In genomic region chr1:9101510-9102146, GRCh38 we compare ENCODE assay signal across 8 cellular contexts. TPM values are rescaled to one million over a fixed set of nuclear protein-coding genes. Genes with fewer than 3 reads are reported as not detected.
DNase-seq lines count a peak whose midpoint lies in the region; ATAC-seq and TF ChIP-seq lines count a peak whose summit lies in the region.

No MANE protein-coding gene starts in this region.

- H3K4me1 ChIP-seq in Panc1 (ENCODE audit: control insufficient read depth, insufficient read depth, low read length) (no peaks in the 10 kb centered on the region), mesenchymal stem cell (ENCODE audit: control insufficient read depth, insufficient read depth, low read depth, low read length) (peaks cover 17% of the 10 kb centered on the region)

- peak; percentile 90 for ATAC-seq in Panc1
- ATAC-seq in GM19397 (IDR thresholded peaks at IDR 0.05; ENCODE audit: unreplicated experiment), result no peak
- ATAC-seq in HG03457 (IDR thresholded peaks at IDR 0.05; ENCODE audit: unreplicated experiment), result no peak

- intact Hi-C loops in Panc1 (cut with micrococcal nuclease; ENCODE audit: unreplicated experiment), result loop anchor here (1.0 to 5.0 kb wide), 2 partner anchors 96 to 184 kb away; no protein-coding TSS in a partner anchor
- intact Hi-C loops in dorsolateral prefrontal cortex (cut with DNase I), result loop anchor here (5.0 to 10.0 kb wide), 3 partner anchors 177 to 227 kb away; partner anchors contain the start of gene ENO1 (in 1 of the 2)

- H3K4me3 ChIP-seq in Panc1 (ENCODE audit: low read depth in 2 of 2, low read length in 2 of 2) (no peak overlapping the region), dorsolateral prefrontal cortex (no peak overlapping the region), mesenchymal stem cell (ENCODE audit: insufficient read depth in 1 of 2, low read depth in 1 of 2, low read length in 2 of 2) (no peak overlapping the region)

- peak; percentile 33 for DNase-seq in NCI-H748 (lab: John Stamatoyannopoulos, UW; ENCODE audit: unreplicated experiment)
- no peak for DNase-seq in NCI-H748 treated with DMSO at 0.1 percent for 48 hours (lab: John Stamatoyannopoulos, UW)
- peak; percentile 76 for DNase-seq in HPDE6-E6E7 (ENCODE audit: extremely low spot score)
- DNase-seq in Panc1 (ENCODE audit: low read depth, low spot score), result no peak
- DNase-seq in dorsolateral prefrontal cortex, result peak in 4 of 10 donors; percentile 39 to 53 (median 43)
- peak; percentile 65 for DNase-seq in mesenchymal stem cell

- WGBS in mesenchymal stem cell, result 58% methylated on average over 4 of the region's 4 CpGs

- H3K79me1 ChIP-seq in mesenchymal stem cell (replicated peaks; ENCODE audit: low read length, poor library complexity, severe bottlenecking), result no peaks in the 10 kb centered on the region

- POLR2A ChIA-PET in Panc1 (lab: Charles Lee), result interaction anchor here (0.6 kb wide), 1 partner anchor 236 kb away, joined by 6 read pairs; no protein-coding TSS in a partner anchor

- H2BK120ac ChIP-seq in mesenchymal stem cell (ENCODE audit: low read depth, low read length), result no peak overlapping the region

- H4K8ac ChIP-seq in mesenchymal stem cell (ENCODE audit: low read length), result no peak overlapping the region

- H2BK12ac ChIP-seq in mesenchymal stem cell (ENCODE audit: low read length in 2 of 2), result peak overlapping the region in 1 of 2 experiments; percentile 40

- BruUV-seq in Panc1 (replicated peaks; lab: Mats Ljungman, UMichigan), result no TSS peak

- H3K4me2 ChIP-seq in mesenchymal stem cell (ENCODE audit: low read length, poor library complexity, severe bottlenecking), result no peak overlapping the region

- no peak overlapping the region for H3K4ac ChIP-seq in mesenchymal stem cell (ENCODE audit: low read depth in 1 of 2, low read length in 2 of 2)

- H3K9me3 ChIP-seq in Panc1 (ENCODE audit: control insufficient read depth, insufficient read depth, low read depth, low read length), result no peaks in the 10 kb centered on the region
- no peaks in the 10 kb centered on the region for H3K9me3 ChIP-seq in mesenchymal stem cell (ENCODE audit: control insufficient read depth, low read length)

- H2AK5ac ChIP-seq in mesenchymal stem cell (ENCODE audit: low read length, severe bottlenecking), result no peak overlapping the region

- H3K27ac ChIP-seq in Panc1 (ENCODE audit: low read length) (no peak overlapping the region), dorsolateral prefrontal cortex (no peak overlapping the region), mesenchymal stem cell (ENCODE audit: low read length, poor library complexity, severe bottlenecking) (no peak overlapping the region)

- peak overlapping the region; percentile 48 for H3K9ac ChIP-seq in mesenchymal stem cell (ENCODE audit: low read length)

- peak; percentile 85 for TF ChIP-seq CTCF in Panc1 (IDR thresholded peaks at IDR 0.05)
- TF ChIP-seq CTCF in dorsolateral prefrontal cortex (IDR thresholded peaks at IDR 0.05 in 54 of 56, conservative IDR thresholded peaks at IDR 0.05 in 2 of 56; ENCODE audit: low read depth in 1 of 56, partially characterized antibody in 56 of 56), result peak in 53 of 56 donors; percentile 25 to 74 (median 51)

- H3K18ac ChIP-seq in mesenchymal stem cell (ENCODE audit: low read depth in 1 of 2, low read length in 2 of 2), result no peak overlapping the region

- no peak overlapping the region for H3K14ac ChIP-seq in mesenchymal stem cell (ENCODE audit: low read length in 2 of 2)

- no peak overlapping the region for H2BK15ac ChIP-seq in mesenchymal stem cell (ENCODE audit: low read depth, poor library complexity, severe bottlenecking)

- H2AFZ ChIP-seq in mesenchymal stem cell (ENCODE audit: low read depth, low read length), result no peak overlapping the region

- H3K23ac ChIP-seq in mesenchymal stem cell (ENCODE audit: low read length in 2 of 2), result no peak overlapping the region

- CTCF ChIA-PET in Panc1 (lab: Charles Lee), result interaction anchor here (0.6 to 1.0 kb wide), 2 partner anchors 39 to 97 kb away, joined by 6 read pairs; no protein-coding TSS in a partner anchor

- H2BK5ac ChIP-seq in mesenchymal stem cell (ENCODE audit: low read depth, low read length, poor library complexity, severe bottlenecking), result no peak overlapping the region

- no peak overlapping the region for H4K91ac ChIP-seq in mesenchymal stem cell (ENCODE audit: low read length)

- H3K36me3 ChIP-seq in Panc1 (ENCODE audit: control insufficient read depth, insufficient read depth, low read length), result no peaks in the 10 kb centered on the region
- H3K36me3 ChIP-seq in mesenchymal stem cell (ENCODE audit: control insufficient read depth in 1 of 2, insufficient read depth in 2 of 2, low read depth in 1 of 2, low read length in 2 of 2), result peaks cover 20 to 24% of the 10 kb centered on the region in 2 experiments

- H3K27me3 ChIP-seq in Panc1 (ENCODE audit: control insufficient read depth, insufficient read depth, low read length), result no peaks in the 10 kb centered on the region
- H3K27me3 ChIP-seq in dorsolateral prefrontal cortex, result no peaks in the 10 kb centered on the region
- H3K27me3 ChIP-seq in mesenchymal stem cell (ENCODE audit: control insufficient read depth in 1 of 2, insufficient read depth in 1 of 2, low read length in 2 of 2), result no peaks in the 10 kb centered on the region

- in situ Hi-C loops in Panc1 (cut with HindIII; ENCODE audit: low pct_unique_long_range_greater_than_20kb, low sequenced_read_pairs), result no loop called here

RNA-seq across cellular contexts. Expression of gene GPR157, which starts 27.3 kb away (rescaled TPM):
- total RNA-seq in Panc1 (2021; ENCODE audit: unreplicated experiment) (19.8 TPM), dorsolateral prefrontal cortex (1 to 10 TPM in 64 of 120 experiments, under 1 TPM in 56; 0.11 to 7.5 (median 1.1) TPM)
- 33.9 TPM for polyA plus RNA-seq in Panc1 (2012; ENCODE audit: insufficient read length)
- polyA plus RNA-seq in mesenchymal stem cell (2013, experiment 1 of 2), result 2.7 TPM
- 2.9 TPM for polyA plus RNA-seq in mesenchymal stem cell (2013, experiment 2 of 2)

RNA-seq across cellular contexts. Expression of gene SLC2A5, which starts 32.2 kb away (rescaled TPM):
- 0.26 TPM for total RNA-seq in Panc1 (2021; ENCODE audit: unreplicated experiment)
- polyA plus RNA-seq in Panc1 (2012; ENCODE audit: insufficient read length), result not detected
- total RNA-seq in dorsolateral prefrontal cortex, result 10 to 100 TPM in 99 of 120 experiments, 1 to 10 TPM in 21; 2.9 to 56.3 (median 15.9) TPM
- polyA plus RNA-seq in mesenchymal stem cell (2013, experiment 1 of 2), result 0.12 TPM
- polyA plus RNA-seq in mesenchymal stem cell (2013, experiment 2 of 2), result 0.05 TPM

Comparison
In these comparisons a context has a peak if more than half of its experiments do, and no peak if none do; other contexts are left out.
1. DNase-seq: peak in NCI-H748 (single experiment), HPDE6-E6E7 (single experiment) and mesenchymal stem cell (single experiment); none in NCI-H748 treated with DMSO at 0.1 percent for 48 hours (single experiment) and Panc1 (single experiment).